In genomic region chr6:26205161-26205624, GRCh38 we compare ENCODE assay signal across 1 cellular context.
TF ChIP-seq lines count a peak whose summit lies in the region.

No MANE protein-coding gene starts in this region.

TF ChIP-seq in K562, 482 proteins besides CTCF, POLR2A, EP300 and RAD21 (continued from another document and continues in another):
- no peak for TF ChIP-seq ZFP36 (IDR thresholded peaks at IDR 0.05; ENCODE audit: low read depth, low read length, partially characterized antibody)
- TF ChIP-seq THRA (IDR thresholded peaks at IDR 0.05): no peak
- no peak for TF ChIP-seq CHD2 (IDR thresholded peaks at IDR 0.05; ENCODE audit: low read depth, low read length)
- no peak; the same call in 1 of the 2 replicates for TF ChIP-seq HMG20A (CRISPR knock-in tag; conservative IDR thresholded peaks at IDR 0.05)
- peak; percentile 29; the same call in 1 of the 2 replicates for TF ChIP-seq ETS1 (conservative IDR thresholded peaks at IDR 0.05; ENCODE audit: control insufficient read depth, low read depth, low read length)
- no peak for TF ChIP-seq ZC3H11A (IDR thresholded peaks at IDR 0.05; ENCODE audit: low read depth, low read length)
- peak; percentile 81; the same call in 1 of the 2 replicates for TF ChIP-seq ZNF551 (CRISPR knock-in tag; IDR thresholded peaks at IDR 0.05)
- TF ChIP-seq ETS2 (tag; IDR thresholded peaks at IDR 0.05; ENCODE audit: borderline replicate concordance, poor library complexity, severe bottlenecking): no peak
- TF ChIP-seq JUND (IDR thresholded peaks at IDR 0.05; ENCODE audit: borderline replicate concordance, low read depth, low read length): no peak; the same call in 1 of the 2 replicates
- TF ChIP-seq JUND (tag; IDR thresholded peaks at IDR 0.05; ENCODE audit: borderline replicate concordance, low read depth, low read length): no peak; the same call in 2 of the 3 replicates
- peak; percentile 63 to 73; a peak in 3 of 4 replicates for TF ChIP-seq BCLAF1 (IDR thresholded peaks at IDR 0.05; ENCODE audit: borderline replicate concordance in 1 of 2, control insufficient read depth in 1 of 2, low read depth in 2 of 2, low read length in 1 of 2)
- no peak for TF ChIP-seq ZNF263 (CRISPR knock-in tag; IDR thresholded peaks at IDR 0.05; ENCODE audit: borderline replicate concordance)
- TF ChIP-seq RB1 (IDR thresholded peaks at IDR 0.05; ENCODE audit: low read depth): no peak
- TF ChIP-seq SNAPC5 (CRISPR knock-in tag; IDR thresholded peaks at IDR 0.05): no peak
- no peak; the same call in 1 of the 2 replicates for TF ChIP-seq ZNF717 (CRISPR knock-in tag; IDR thresholded peaks at IDR 0.05)
- TF ChIP-seq SRSF3 (IDR thresholded peaks at IDR 0.05; ENCODE audit: insufficient read depth, low read length): no peak
- no peak for TF ChIP-seq FOXK1 (CRISPR knock-in tag; IDR thresholded peaks at IDR 0.05; ENCODE audit: borderline replicate concordance)
- TF ChIP-seq SIX5 (IDR thresholded peaks at IDR 0.05; ENCODE audit: borderline replicate concordance in 1 of 2, insufficient read depth in 1 of 2, low read depth in 1 of 2, low read length in 2 of 2): no peak
- no peak for TF ChIP-seq POLR2B (IDR thresholded peaks at IDR 0.05; ENCODE audit: low read depth, partially characterized antibody)
- 0 out of 2 replicates have a peak, but pooled peaks have one; percentile 3 for TF ChIP-seq HEY1 (CRISPR knock-in tag; IDR thresholded peaks at IDR 0.05; ENCODE audit: borderline replicate concordance)
- TF ChIP-seq RBM15 (IDR thresholded peaks at IDR 0.05; ENCODE audit: insufficient read depth, low read length): no peak
- TF ChIP-seq SMAD3 (CRISPR knock-in tag; conservative IDR thresholded peaks at IDR 0.05): peak; percentile 92
- TF ChIP-seq MECOM (CRISPR knock-in tag; IDR thresholded peaks at IDR 0.05): no peak
- TF ChIP-seq EZH2 (IDR thresholded peaks at IDR 0.05; ENCODE audit: borderline replicate concordance, low read depth, low read length): no peak
- no peak for TF ChIP-seq STAT5B (CRISPR knock-in tag; IDR thresholded peaks at IDR 0.05)
- TF ChIP-seq CREB1 (IDR thresholded peaks at IDR 0.05): no peak
- no peak; the same call in 1 of the 2 replicates for TF ChIP-seq CREB1 (CRISPR knock-in tag; IDR thresholded peaks at IDR 0.05)
- no peak for TF ChIP-seq AFF1 (IDR thresholded peaks at IDR 0.05; ENCODE audit: low read depth in 1 of 2, partially characterized antibody in 2 of 2)
- no peak for TF ChIP-seq ATF6 (CRISPR knock-in tag; IDR thresholded peaks at IDR 0.05)
- no peak for TF ChIP-seq ZNF583 (CRISPR knock-in tag; IDR thresholded peaks at IDR 0.05)
- TF ChIP-seq ETV1 (tag; conservative IDR thresholded peaks at IDR 0.05; ENCODE audit: low read depth): no peak
- no peak for TF ChIP-seq ZNF780A (CRISPR knock-in tag; IDR thresholded peaks at IDR 0.05)
- TF ChIP-seq SAFB (IDR thresholded peaks at IDR 0.05; ENCODE audit: borderline replicate concordance, low read depth, low read length): no peak
- TF ChIP-seq RNF2 (IDR thresholded peaks at IDR 0.05): peak; percentile 56; the same call in 1 of the 2 replicates
- TF ChIP-seq HDAC2 (IDR thresholded peaks at IDR 0.05): no peak
- no peak for TF ChIP-seq PYGO2 (tag; IDR thresholded peaks at IDR 0.05)
- TF ChIP-seq NFXL1 (CRISPR knock-in tag; IDR thresholded peaks at IDR 0.05): peak; percentile 92
- peak; percentile 85; the same call in 1 of the 2 replicates for TF ChIP-seq ZNF695 (CRISPR knock-in tag; IDR thresholded peaks at IDR 0.05)
- no peak for TF ChIP-seq NR4A1 (CRISPR knock-in tag; IDR thresholded peaks at IDR 0.05)
- TF ChIP-seq NR4A1 (tag; IDR thresholded peaks at IDR 0.05): 0 out of 2 replicates have a peak, but pooled peaks have one; percentile 6
- TF ChIP-seq ZNF224 (CRISPR knock-in tag; IDR thresholded peaks at IDR 0.05): no peak
- TF ChIP-seq ZNF41 (CRISPR knock-in tag; conservative IDR thresholded peaks at IDR 0.05): peak; percentile 78
- no peak for TF ChIP-seq CSDE1 (IDR thresholded peaks at IDR 0.05)
- TF ChIP-seq TCFL5 (CRISPR knock-in tag; conservative IDR thresholded peaks at IDR 0.05): no peak; the same call in 1 of the 2 replicates
- no peak for TF ChIP-seq KAT8 (IDR thresholded peaks at IDR 0.05; ENCODE audit: low read depth)
- TF ChIP-seq NFATC3 (IDR thresholded peaks at IDR 0.05): no peak
- TF ChIP-seq UBTF (IDR thresholded peaks at IDR 0.05; ENCODE audit: borderline replicate concordance in 1 of 2, low read depth in 2 of 2, low read length in 2 of 2): no peak
- TF ChIP-seq PHTF2 (CRISPR knock-in tag; IDR thresholded peaks at IDR 0.05): peak; percentile 78; the same call in 1 of the 2 replicates
- no peak for TF ChIP-seq ZFP91 (CRISPR knock-in tag; IDR thresholded peaks at IDR 0.05)
- no peak for TF ChIP-seq PHB2 (IDR thresholded peaks at IDR 0.05; ENCODE audit: low read depth)
- TF ChIP-seq POLR2AphosphoS5 (IDR thresholded peaks at IDR 0.05; ENCODE audit: control insufficient read depth, insufficient read depth, low read depth, low read length): peak; percentile 83
- no peak for TF ChIP-seq MAFG (tag; conservative IDR thresholded peaks at IDR 0.05)
